Comparison of ENCODE assay signal across 9 cellular contexts in the genomic region with DNA sequence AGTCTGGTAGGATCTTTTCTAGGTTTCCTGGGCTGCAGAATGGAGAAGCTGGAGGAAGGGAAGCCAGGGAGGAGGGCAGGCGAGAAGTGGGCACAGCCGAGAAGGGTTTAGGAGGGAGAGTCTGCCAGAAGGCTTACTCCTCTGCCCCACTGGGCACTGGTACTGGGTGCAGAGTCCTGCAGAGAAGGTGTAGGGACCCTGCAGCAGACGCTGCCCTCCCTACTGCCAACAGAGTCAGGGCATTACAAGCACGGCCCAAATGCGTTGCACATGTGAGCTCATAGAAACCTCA. TPM values are rescaled to one million over a fixed set of nuclear protein-coding genes. Genes with fewer than 3 reads are reported as not detected.
A peak's percentile ranks its signal among the peaks of the same experiment; 100 is the strongest.
DNase-seq lines count a peak whose midpoint lies in the region; ATAC-seq, FAIRE-seq and TF ChIP-seq lines count a peak whose summit lies in the region.
"Had no signal": no experiment of that assay in that cellular context is flagged by ENCODE, and none has a peak within 500 bp of the region (broad histone marks: within the 10 kb centered on the region; RNA-seq: fewer than 3 reads in every experiment).

No MANE protein-coding gene starts in this region.

- no peak for TF ChIP-seq POLR2A in heart left ventricle (IDR thresholded peaks at IDR 0.05)
- no peak for TF ChIP-seq POLR2A in GM12892 (IDR thresholded peaks at IDR 0.05; ENCODE audit: low read depth, low read length)

- peak overlapping the region in 4 of 12 donors; percentile 24 to 68 (median 48) for H3K27ac ChIP-seq in heart left ventricle
- H3K27ac ChIP-seq in upper lobe of right lung, result no peak overlapping the region
- H3K27ac ChIP-seq: epithelial cell of prostate had no signal

- 73 to 87% (median 84%) methylated on average over 5 of the region's 5 CpGs for WGBS in heart left ventricle, 4 donors

- in situ Hi-C loops in astrocyte of the cerebellum (cut with HindIII; ENCODE audit: low sequenced_read_pairs), result no loop called here

- intact Hi-C loops in heart left ventricle (cut with DNase I), result no loop called here
- intact Hi-C loops in Right ventricle myocardium superior (cut with DNase I), result no loop called here
- intact Hi-C loops in upper lobe of right lung (cut with DNase I), result no loop called here

- no peaks in the 10 kb centered on the region for H3K36me3 Mint-ChIP-seq in mesothelial cell of epicardium

- no peaks in the 10 kb centered on the region for H3K9me3 Mint-ChIP-seq in mesothelial cell of epicardium

- H3K4me1 Mint-ChIP-seq in mesothelial cell of epicardium, result peaks cover 29% of the 10 kb centered on the region

- H3K4me1 ChIP-seq in heart left ventricle (peaks cover 0 to 18% (median 14%) of the 10 kb centered on the region in 12 donors), upper lobe of right lung (peaks cover 16% of the 10 kb centered on the region)

- DNase-seq in heart left ventricle (no peak), Right ventricle myocardium superior (no peak), astrocyte of the cerebellum (ENCODE audit: low read depth) (no peak), mesothelial cell of epicardium (ENCODE audit: low spot score in 2 of 2, unreplicated experiment in 2 of 2) (no peak), upper lobe of right lung (no peak), activated gamma-delta T cell treated with Interleukin-2 at 50 U/mL for 16 hours (no peak), GM12892 (ENCODE audit: insufficient read length) (no peak)

- no peaks in the 10 kb centered on the region for H3K9me3 ChIP-seq in heart left ventricle
- H3K9me3 ChIP-seq in upper lobe of right lung, result no peaks in the 10 kb centered on the region

- H3K36me3 ChIP-seq in heart left ventricle (no peaks in the 10 kb centered on the region), upper lobe of right lung (no peaks in the 10 kb centered on the region)

- H3K27me3 ChIP-seq in heart left ventricle (peaks cover 0 to 10% (median 0%) of the 10 kb centered on the region in 9 donors), upper lobe of right lung (no peaks in the 10 kb centered on the region)

- TF ChIP-seq CTCF in heart left ventricle (IDR thresholded peaks at IDR 0.05) (no peak), astrocyte of the cerebellum (IDR thresholded peaks at IDR 0.05; ENCODE audit: low read depth, low read length, missing control alignments) (no peak), mesothelial cell of epicardium (IDR thresholded peaks at IDR 0.05; ENCODE audit: unreplicated experiment) (no peak), upper lobe of right lung (IDR thresholded peaks at IDR 0.05) (no peak)

- no peak for FAIRE-seq in GM12892 (lab: Jason Lieb, UNC)

- H3K4me3 Mint-ChIP-seq in mesothelial cell of epicardium, result peak overlapping the region; percentile 85

- H3K27me3 Mint-ChIP-seq in mesothelial cell of epicardium (ENCODE audit: low read depth), result peaks cover 23% of the 10 kb centered on the region

- no peak overlapping the region for H3K27ac Mint-ChIP-seq in mesothelial cell of epicardium

- ATAC-seq in heart left ventricle (peak in 1 of 4 donors; percentile 3), Right ventricle myocardium superior (ENCODE audit: poor library complexity) (no peak), upper lobe of right lung (no peak), HG03378 (IDR thresholded peaks at IDR 0.05; ENCODE audit: unreplicated experiment) (no peak)

- H3K4me3 ChIP-seq in heart left ventricle (peak overlapping the region; percentile 72 to 98 (median 85)), astrocyte of the cerebellum (ENCODE audit: low read depth, low read length) (peak overlapping the region; percentile 92), upper lobe of right lung (peak overlapping the region; percentile 91)

RNA-seq across cellular contexts. Expression of gene PEPD, which starts 0.7 kb away (rescaled TPM):
- total RNA-seq in heart left ventricle (10 to 100 TPM; 24.1 to 45.7 (median 29.9) TPM), Right ventricle myocardium superior (29.6 TPM), mesothelial cell of epicardium (49.7 to 52.6 TPM (median 50.5 TPM) in 3 replicates), upper lobe of right lung (78.4 TPM)
- 10 to 100 TPM; 19.4 to 43.7 TPM for polyA plus RNA-seq in heart left ventricle
- polyA plus RNA-seq in GM12892 (2012; ENCODE audit: missing spikeins), result 31.4 TPM
